8 cellular contexts compared by ENCODE assay signal in the genomic region with DNA sequence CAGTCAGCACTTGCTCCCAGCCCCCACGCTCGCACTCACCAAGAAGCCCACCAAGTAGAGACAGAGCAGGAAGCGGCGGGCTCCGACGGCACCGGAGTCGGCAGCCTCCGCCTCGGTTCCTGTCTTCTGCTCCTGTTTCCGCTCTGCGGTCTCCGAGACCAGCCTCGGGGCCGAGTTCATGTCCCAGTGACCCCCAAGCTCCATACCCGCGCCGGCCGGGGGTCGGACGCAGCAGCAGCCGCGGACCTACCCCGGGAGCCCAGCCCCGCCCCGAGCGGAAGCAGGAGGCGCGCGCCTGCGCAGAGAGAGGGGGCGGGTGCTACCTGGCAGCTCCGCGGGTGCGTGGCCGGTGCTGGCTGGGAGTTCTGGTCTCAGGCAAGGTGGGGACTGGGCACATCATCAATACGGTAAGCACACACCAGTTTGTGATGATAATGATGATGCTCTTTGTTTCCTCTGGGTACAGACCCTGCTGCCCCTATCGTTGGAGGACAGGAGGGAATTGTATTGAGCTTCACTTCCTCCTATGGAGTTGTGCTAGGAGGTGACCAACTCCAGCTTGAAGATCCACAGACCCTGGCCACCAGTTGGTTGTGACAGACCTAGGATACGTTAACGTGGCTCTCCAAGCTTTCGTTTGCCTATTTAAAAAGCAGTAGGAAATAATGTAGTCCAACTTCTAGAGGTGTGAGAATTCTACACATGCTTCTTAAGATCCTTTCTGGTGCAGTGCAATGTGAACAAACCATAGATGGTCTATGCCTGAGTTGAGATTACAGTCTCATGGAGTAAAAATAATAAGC. TPM values are rescaled to one million over a fixed set of nuclear protein-coding genes. Genes with fewer than 3 reads are reported as not detected.
DNase-seq lines count a peak whose midpoint lies in the region; ATAC-seq and TF ChIP-seq lines count a peak whose summit lies in the region.

No MANE protein-coding gene starts in this region.

- H3K9me3 ChIP-seq in mucosa of descending colon: no peaks in the 10 kb centered on the region

- peaks cover 18% of the 10 kb centered on the region for H3K4me1 ChIP-seq in mucosa of descending colon (ENCODE audit: low read depth)

- ATAC-seq in GM19351 (IDR thresholded peaks at IDR 0.05; ENCODE audit: unreplicated experiment): peak; percentile 84
- peak; percentile 93 for ATAC-seq in HG03460 (IDR thresholded peaks at IDR 0.05; ENCODE audit: unreplicated experiment)
- ATAC-seq in mucosa of descending colon: peak; percentile 96

- peak overlapping the region; percentile 38 for H3K27ac ChIP-seq in epithelial cell of prostate

- peak; percentile 61 for DNase-seq in CMK (ENCODE audit: low read depth)
- peak; percentile 63 for DNase-seq in NOMO-1 treated with DMSO at 0.1 percent for 48 hours (lab: John Stamatoyannopoulos, UW; ENCODE audit: unreplicated experiment)
- peak; percentile 88 for DNase-seq in activated CD8-positive, alpha-beta memory T cell treated with anti-CD3 and anti-CD28 coated beads, Interleukin-2, amount 50 U/mL, for 4 hours
- no peak for DNase-seq in epithelial cell of prostate (ENCODE audit: low read depth, low spot score)
- peak; percentile 92 to 94 (median 93) for DNase-seq in mucosa of descending colon
- DNase-seq in stimulated activated CD8-positive, alpha-beta memory T cell treated with anti-CD3 and anti-CD28 coated beads, Interleukin-4, amount 100 ng/mL, for 24 hours (ENCODE audit: low read depth): peak; percentile 84

- H3K36me3 ChIP-seq in mucosa of descending colon (ENCODE audit: low read depth): no peaks in the 10 kb centered on the region

- no peak for TF ChIP-seq CTCF in mucosa of descending colon (IDR thresholded peaks at IDR 0.05)

- H3K4me3 ChIP-seq in mucosa of descending colon: peak overlapping the region; percentile 96

- intact Hi-C loops in mucosa of descending colon (cut with DNase I, micrococcal nuclease): no loop called here

RNA-seq across cellular contexts. Expression of gene TMEM182, which starts 25.0 kb away (rescaled TPM):
- total RNA-seq in mucosa of descending colon: 1 to 10 TPM; 3.2 to 4.4 (median 3.4) TPM
